Comparison of ENCODE assay signal across 17 cellular contexts in genomic region chr3:124634210-124635168, GRCh38.
DNase-seq lines count a peak whose midpoint lies in the region; ATAC-seq, FAIRE-seq and TF ChIP-seq lines count a peak whose summit lies in the region.
"Had no signal": no experiment of that assay in that cellular context is flagged by ENCODE, and none has a peak within 500 bp of the region (broad histone marks: within the 10 kb centered on the region; RNA-seq: fewer than 3 reads in every experiment).

No MANE protein-coding gene starts in this region.

- WGBS in HepG2 (ENCODE audit: low lambda C conversion rate): 69% methylated on average over 15 of the region's 15 CpGs

- H3K27me3 Mint-ChIP-seq in Calu3 (ENCODE audit: unreplicated experiment): no peaks in the 10 kb centered on the region
- peaks cover 7% of the 10 kb centered on the region for H3K27me3 Mint-ChIP-seq in IgD-negative memory B cell
- no peaks in the 10 kb centered on the region for H3K27me3 Mint-ChIP-seq in mesothelial cell of epicardium (ENCODE audit: low read depth)
- H3K27me3 Mint-ChIP-seq in activated CD4-positive, alpha-beta T cell treated with anti-CD3 and anti-CD28 coated beads for 36 hours: peaks cover 6% of the 10 kb centered on the region

- no peaks in the 10 kb centered on the region for H3K27me3 ChIP-seq in HepG2 (ENCODE audit: control insufficient read depth in 1 of 2, insufficient read depth in 2 of 2, low read length in 2 of 2)
- H3K27me3 ChIP-seq: ovary, uterus had no signal

- TF ChIP-seq EP300 in HepG2 (IDR thresholded peaks at IDR 0.05; ENCODE audit: low read depth in 2 of 2, low read length in 2 of 2): no peak; a peak in 1 of 4 replicates
- TF ChIP-seq EP300 in HepG2 (CRISPR knock-in tag; IDR thresholded peaks at IDR 0.05; ENCODE audit: borderline replicate concordance): no peak

- H3K27ac ChIP-seq in HepG2 (ENCODE audit: extremely low read length, insufficient read depth, low read length): peak overlapping the region; percentile 76
- H3K27ac ChIP-seq: ovary, uterus had no signal

- peak overlapping the region; percentile 75 for H3K4me2 ChIP-seq in HepG2 (ENCODE audit: low read depth, low read length)

- peaks cover 5 to 20% of the 10 kb centered on the region in 2 experiments; a peak in 4 of 5 replicates for H3K36me3 ChIP-seq in HepG2 (replicated peaks in 1 of 2; ENCODE audit: control insufficient read depth in 1 of 2, insufficient read depth in 2 of 2, low read length in 2 of 2)
- H3K36me3 ChIP-seq: ovary, uterus had no signal

- intact Hi-C loops in Calu3 (cut with micrococcal nuclease; ENCODE audit: unreplicated experiment) (no loop called here), HepG2 (cut with micrococcal nuclease; ENCODE audit: unreplicated experiment) (loop anchor here (2.0 to 5.0 kb wide), 3 partner anchors 14 to 56 kb away; no protein-coding TSS in a partner anchor)
- intact Hi-C loops in activated CD4-positive, alpha-beta T cell treated with anti-CD3 and anti-CD28 coated beads for 36 hours (cut with DNase I, micrococcal nuclease): loop anchor here in 1 of 2 experiments (5.0 kb wide), 1 partner anchor 42 kb away; no protein-coding TSS in a partner anchor

- no peak for TF ChIP-seq RAD21 in HepG2 (CRISPR knock-in tag; IDR thresholded peaks at IDR 0.05)

- POLR2A ChIA-PET in HepG2 (lab: Yijun Ruan, JAX): interaction anchor here (0.9 to 5.5 kb wide), 14 partner anchors 9 to 96 kb away, joined by 3 to 114 read pairs (median 9); partner anchors contain the start of gene UMPS
- POLR2A ChIA-PET in activated CD4-positive, alpha-beta T cell treated with anti-CD3 and anti-CD28 coated beads for 36 hours (lab: Charles Lee): no interaction called here

- CTCF ChIA-PET in Calu3 (lab: Charles Lee): interaction anchor here (0.6 to 1.3 kb wide), 2 partner anchors 15 to 53 kb away, joined by 3 read pairs; no protein-coding TSS in a partner anchor
- CTCF ChIA-PET in HepG2 (lab: Yijun Ruan, JAX; ENCODE audit: low intra/inter-chr PET ratio, low total read pairs): no interaction called here
- CTCF ChIA-PET in activated CD4-positive, alpha-beta T cell treated with anti-CD3 and anti-CD28 coated beads for 36 hours (lab: Charles Lee): interaction anchor here (0.8 kb wide), 1 partner anchor 669 kb away, joined by 5 read pairs; no protein-coding TSS in a partner anchor

- no peaks in the 10 kb centered on the region for H3K79me2 ChIP-seq in HepG2 (ENCODE audit: insufficient read depth, low read length)

- H3K9me3 ChIP-seq in HepG2 (ENCODE audit: low read length): no peaks in the 10 kb centered on the region
- H3K9me3 ChIP-seq: ovary, uterus had no signal

- H3K4me3 ChIP-seq in HepG2 (replicated peaks in 1 of 3; ENCODE audit: insufficient read depth in 1 of 3, low read depth in 2 of 3, low read length in 3 of 3): peak overlapping the region in 2 of 3 experiments; percentile 5 to 29; a peak in 3 of 6 replicates
- H3K4me3 ChIP-seq: ovary, uterus had no signal

- peak overlapping the region; percentile 63 for H3K27ac Mint-ChIP-seq in Calu3 (ENCODE audit: unreplicated experiment)
- peak overlapping the region in 2 of 3 donors; percentile 21 to 33 for H3K27ac Mint-ChIP-seq in IgD-negative memory B cell
- H3K27ac Mint-ChIP-seq in mesothelial cell of epicardium: no peak overlapping the region
- H3K27ac Mint-ChIP-seq in activated CD4-positive, alpha-beta T cell treated with anti-CD3 and anti-CD28 coated beads for 36 hours: no peak overlapping the region
- H3K27ac Mint-ChIP-seq: activated T-helper 1 cell treated with anti-CD3 and anti-CD28 coated beads, Interleukin-12 subunit alpha, Interleukin-12 subunit beta, Interleukin-2, Interleukin-4 antibody, amounts not matched to agents 30 ng/mL and 10 ng/mL and 1 ng/mL, durations not matched to agents 14 hours and 24 hours and 36 hours had no signal

- in situ Hi-C loops in HepG2 (cut with HindIII; ENCODE audit: extremely low pct_ligation_motif_present, low pct_unique_long_range_greater_than_20kb): no loop called here

- no peak for FAIRE-seq in HepG2 (lab: Jason Lieb, UNC)

- H3K4me1 Mint-ChIP-seq in Calu3 (ENCODE audit: low read depth, unreplicated experiment): peaks cover 49% of the 10 kb centered on the region
- H3K4me1 Mint-ChIP-seq in IgD-negative memory B cell: peaks cover 11 to 28% (median 17%) of the 10 kb centered on the region in 3 donors
- H3K4me1 Mint-ChIP-seq in mesothelial cell of epicardium: peaks cover 56% of the 10 kb centered on the region
- H3K4me1 Mint-ChIP-seq in activated CD4-positive, alpha-beta T cell treated with anti-CD3 and anti-CD28 coated beads for 36 hours: peaks cover 10% of the 10 kb centered on the region

- BruUV-seq in Calu3 (replicated peaks; lab: Mats Ljungman, UMichigan) (no TSS peak), HepG2 (replicated peaks; lab: Mats Ljungman, UMichigan) (no TSS peak)

- H3K9me3 Mint-ChIP-seq in Calu3 (ENCODE audit: low read depth, unreplicated experiment): no peaks in the 10 kb centered on the region
- no peaks in the 10 kb centered on the region for H3K9me3 Mint-ChIP-seq in IgD-negative memory B cell
- no peaks in the 10 kb centered on the region for H3K9me3 Mint-ChIP-seq in mesothelial cell of epicardium
- H3K9me3 Mint-ChIP-seq in activated CD4-positive, alpha-beta T cell treated with anti-CD3 and anti-CD28 coated beads for 36 hours (ENCODE audit: low read depth): no peaks in the 10 kb centered on the region
- H3K9me3 Mint-ChIP-seq: activated T-helper 1 cell treated with anti-CD3 and anti-CD28 coated beads, Interleukin-12 subunit alpha, Interleukin-12 subunit beta, Interleukin-2, Interleukin-4 antibody, amounts not matched to agents 30 ng/mL and 10 ng/mL and 1 ng/mL, durations not matched to agents 14 hours and 24 hours and 36 hours had no signal

- no peaks in the 10 kb centered on the region for H4K20me1 ChIP-seq in HepG2 (ENCODE audit: insufficient read depth, low read length)

- no peak for TF ChIP-seq POLR2A in HepG2 (IDR thresholded peaks at IDR 0.05; ENCODE audit: insufficient read depth in 1 of 2, low read depth in 2 of 2, low read length in 2 of 2)

- peaks cover 4% of the 10 kb centered on the region for H3K36me3 Mint-ChIP-seq in Calu3 (ENCODE audit: insufficient read depth, unreplicated experiment)
- no peaks in the 10 kb centered on the region for H3K36me3 Mint-ChIP-seq in IgD-negative memory B cell
- H3K36me3 Mint-ChIP-seq in mesothelial cell of epicardium: peaks cover 5% of the 10 kb centered on the region
- H3K36me3 Mint-ChIP-seq in activated CD4-positive, alpha-beta T cell treated with anti-CD3 and anti-CD28 coated beads for 36 hours (ENCODE audit: low read depth): no peaks in the 10 kb centered on the region

- peaks cover 69% of the 10 kb centered on the region for H3K4me1 ChIP-seq in HepG2 (ENCODE audit: insufficient read depth, low read length)
- H3K4me1 ChIP-seq: uterus had no signal

- H3K4me3 Mint-ChIP-seq in Calu3 (ENCODE audit: low read depth, unreplicated experiment): peak overlapping the region; percentile 32
- peak overlapping the region in 2 of 4 donors; percentile 37 to 85 for H3K4me3 Mint-ChIP-seq in IgD-negative memory B cell
- no peak overlapping the region for H3K4me3 Mint-ChIP-seq in mesothelial cell of epicardium
- no peak overlapping the region for H3K4me3 Mint-ChIP-seq in activated CD4-positive, alpha-beta T cell treated with anti-CD3 and anti-CD28 coated beads for 36 hours
- H3K4me3 Mint-ChIP-seq: activated T-helper 1 cell treated with anti-CD3 and anti-CD28 coated beads, Interleukin-12 subunit alpha, Interleukin-12 subunit beta, Interleukin-2, Interleukin-4 antibody, amounts not matched to agents 30 ng/mL and 10 ng/mL and 1 ng/mL, durations not matched to agents 14 hours and 24 hours and 36 hours had no signal

- H2AFZ ChIP-seq in HepG2 (ENCODE audit: low read length): no peak overlapping the region

- H3K9ac ChIP-seq in HepG2 (ENCODE audit: insufficient read depth, low read depth, low read length): peak overlapping the region; percentile 56

- ATAC-seq in GM19468 (IDR thresholded peaks at IDR 0.05; ENCODE audit: extremely low read depth, unreplicated experiment) (peak; percentile 9), HepG2 (peak; percentile 78), HG03135 (IDR thresholded peaks at IDR 0.05; ENCODE audit: unreplicated experiment) (no peak)
- ATAC-seq in activated CD4-positive, alpha-beta T cell treated with anti-CD3 and anti-CD28 coated beads for 36 hours: no peak

- TF ChIP-seq CTCF in Calu3 (IDR thresholded peaks at IDR 0.05; ENCODE audit: unreplicated experiment) (no peak), HepG2 (CRISPR knock-in tag; IDR thresholded peaks at IDR 0.05) (no peak), mesothelial cell of epicardium (IDR thresholded peaks at IDR 0.05; ENCODE audit: unreplicated experiment) (no peak)

- DNase-seq in Calu3: peak; percentile 21
- peak; percentile 79 for DNase-seq in HepG2 (ENCODE audit: low spot score)
- DNase-seq in mesothelial cell of epicardium (ENCODE audit: low spot score in 2 of 2, unreplicated experiment in 2 of 2): no peak
- DNase-seq in activated CD4-positive, alpha-beta T cell treated with anti-CD3 and anti-CD28 coated beads for 36 hours: no peak
- no peak for DNase-seq in activated CD4-positive, alpha-beta T cell treated with anti-CD3 and anti-CD28 coated beads, Interleukin-2, amount 50 U/mL, for 1 hour
- DNase-seq: activated CD4-positive, CD25-positive, alpha-beta regulatory T cell; DND-41; mammary epithelial cell; NCI-H146; NCI-H774; ovary; SHP77 treated with DMSO at 0.1 percent for 48 hours; uterus had no signal

TF ChIP-seq in HepG2, 621 proteins besides CTCF, POLR2A, EP300 and RAD21 (continues in another document):
- no peak for TF ChIP-seq ZNF674 (CRISPR knock-in tag; IDR thresholded peaks at IDR 0.05; ENCODE audit: low read depth)
- TF ChIP-seq IKZF5 (CRISPR knock-in tag; IDR thresholded peaks at IDR 0.05): peak; percentile 77; the same call in 1 of the 2 replicates
- TF ChIP-seq ARHGAP35 (CRISPR knock-in tag; IDR thresholded peaks at IDR 0.05; ENCODE audit: borderline replicate concordance): no peak
- peak; percentile 59; the same call in 1 of the 2 replicates for TF ChIP-seq POLR2G (IDR thresholded peaks at IDR 0.05; ENCODE audit: low read depth, low read length)
- 0 out of 2 replicates have a peak, but pooled peaks have one; percentile 18 for TF ChIP-seq SAP130 (CRISPR knock-in tag; IDR thresholded peaks at IDR 0.05; ENCODE audit: low read depth)

Comparison
In these comparisons a context has a peak if more than half of its experiments do, and no peak if none do; other contexts are left out.
1. DNase-seq: peak in Calu3 (single experiment) and HepG2 (single experiment); none in mesothelial cell of epicardium (0 of 2), activated CD4-positive, alpha-beta T cell treated with anti-CD3 and anti-CD28 coated beads for 36 hours (single experiment) and activated CD4-positive, alpha-beta T cell treated with anti-CD3 and anti-CD28 coated beads, Interleukin-2, amount 50 U/mL, for 1 hour (single experiment).
2. H3K27ac Mint-ChIP-seq: peak in Calu3 (single experiment) and IgD-negative memory B cell (2 of 3); none in mesothelial cell of epicardium (single experiment) and activated CD4-positive, alpha-beta T cell treated with anti-CD3 and anti-CD28 coated beads for 36 hours (single experiment).
3. ATAC-seq: peak in GM19468 (single experiment) and HepG2 (single experiment); none in HG03135 (single experiment) and activated CD4-positive, alpha-beta T cell treated with anti-CD3 and anti-CD28 coated beads for 36 hours (single experiment).